Comparison of ENCODE assay signal across 13 cellular contexts in genomic region chr5:54401515-54401914, GRCh38. TPM values are rescaled to one million over a fixed set of nuclear protein-coding genes. Genes with fewer than 3 reads are reported as not detected.
DNase-seq lines count a peak whose midpoint lies in the region; ATAC-seq and TF ChIP-seq lines count a peak whose summit lies in the region.
"Had no signal": no experiment of that assay in that cellular context is flagged by ENCODE, and none has a peak within 500 bp of the region (broad histone marks: within the 10 kb centered on the region; RNA-seq: fewer than 3 reads in every experiment).

No MANE protein-coding gene starts in this region.

- ATAC-seq in GM18858 (IDR thresholded peaks at IDR 0.05; ENCODE audit: unreplicated experiment) (peak; percentile 96), GM21619 (IDR thresholded peaks at IDR 0.05; ENCODE audit: unreplicated experiment) (peak; percentile 76), HG03175 (IDR thresholded peaks at IDR 0.05; ENCODE audit: unreplicated experiment) (peak; percentile 90), Right ventricle myocardium inferior (no peak), upper lobe of left lung (ENCODE audit: low FRiP score in 2 of 2) (no peak)

- H2BK12ac ChIP-seq in mesenchymal stem cell (ENCODE audit: low read length in 2 of 2), result no peak overlapping the region

- H3K4me2 ChIP-seq in mesenchymal stem cell (ENCODE audit: low read length, poor library complexity, severe bottlenecking), result no peak overlapping the region

- H3K27ac ChIP-seq in mesenchymal stem cell (ENCODE audit: low read length, poor library complexity, severe bottlenecking), result no peak overlapping the region
- no peak overlapping the region for H3K27ac ChIP-seq in upper lobe of left lung

- H2BK5ac ChIP-seq in mesenchymal stem cell (ENCODE audit: low read depth, low read length, poor library complexity, severe bottlenecking), result no peak overlapping the region

- no peak overlapping the region for H4K91ac ChIP-seq in mesenchymal stem cell (ENCODE audit: low read length)

- H3K14ac ChIP-seq in mesenchymal stem cell (ENCODE audit: low read length in 2 of 2), result no peak overlapping the region

- H3K27me3 ChIP-seq in mesenchymal stem cell (ENCODE audit: control insufficient read depth in 1 of 2, insufficient read depth in 1 of 2, low read length in 2 of 2) (peaks cover 0 to 3% of the 10 kb centered on the region in 2 experiments), upper lobe of left lung (no peaks in the 10 kb centered on the region)

- H3K4me3 ChIP-seq in mesenchymal stem cell (ENCODE audit: insufficient read depth in 1 of 2, low read depth in 1 of 2, low read length in 2 of 2) (no peak overlapping the region), upper lobe of left lung (no peak overlapping the region)

- H3K9ac ChIP-seq in mesenchymal stem cell (ENCODE audit: low read length), result no peak overlapping the region

- TF ChIP-seq POLR2A in upper lobe of left lung (IDR thresholded peaks at IDR 0.05), result no peak

- no peaks in the 10 kb centered on the region for H3K36me3 ChIP-seq in mesenchymal stem cell (ENCODE audit: control insufficient read depth in 1 of 2, insufficient read depth in 2 of 2, low read depth in 1 of 2, low read length in 2 of 2)
- H3K36me3 ChIP-seq in upper lobe of left lung, result no peaks in the 10 kb centered on the region

- peak overlapping the region; percentile 59 for H2AK5ac ChIP-seq in mesenchymal stem cell (ENCODE audit: low read length, severe bottlenecking)

- H2AFZ ChIP-seq in mesenchymal stem cell (ENCODE audit: low read depth, low read length), result no peak overlapping the region

- DNase-seq in mesenchymal stem cell (no peak), DMS114 treated with DMSO at 0.1 percent for 48 hours (lab: John Stamatoyannopoulos, UW; ENCODE audit: unreplicated experiment) (no peak), Right ventricle myocardium inferior (ENCODE audit: missing footprints) (no peak), upper lobe of left lung (no peak)
- DNase-seq in activated CD4-positive, alpha-beta T cell treated with anti-CD3 and anti-CD28 coated beads for 1 hour, result no peak
- DNase-seq: amniotic stem cell; CD4-positive, alpha-beta T cell; NCI-H2029 treated with DMSO at 0.1 percent for 48 hours; SHP77 treated with DMSO at 0.1 percent for 48 hours had no signal

- H4K8ac ChIP-seq in mesenchymal stem cell (ENCODE audit: low read length), result no peak overlapping the region

- H3K79me1 ChIP-seq in mesenchymal stem cell (replicated peaks; ENCODE audit: low read length, poor library complexity, severe bottlenecking), result no peaks in the 10 kb centered on the region

- H3K4ac ChIP-seq in mesenchymal stem cell (ENCODE audit: low read depth in 1 of 2, low read length in 2 of 2), result no peak overlapping the region

- no peak for TF ChIP-seq EP300 in upper lobe of left lung (IDR thresholded peaks at IDR 0.05)

- H3K23ac ChIP-seq in mesenchymal stem cell (ENCODE audit: low read length in 2 of 2), result no peak overlapping the region

- TF ChIP-seq CTCF in upper lobe of left lung (IDR thresholded peaks at IDR 0.05), result no peak

- H3K4me1 ChIP-seq in mesenchymal stem cell (ENCODE audit: control insufficient read depth, insufficient read depth, low read depth, low read length), result no peaks in the 10 kb centered on the region
- H3K4me1 ChIP-seq in upper lobe of left lung, result peaks cover 0 to 4% (median 0%) of the 10 kb centered on the region in 4 donors

- H3K18ac ChIP-seq in mesenchymal stem cell (ENCODE audit: low read depth in 1 of 2, low read length in 2 of 2), result no peak overlapping the region

- H2BK15ac ChIP-seq in mesenchymal stem cell (ENCODE audit: low read depth, poor library complexity, severe bottlenecking), result no peak overlapping the region

- WGBS in mesenchymal stem cell, result 96% methylated on average over 1 of the region's 2 CpGs
- 27 to 38% methylated on average over 2 of the region's 2 CpGs for WGBS in upper lobe of left lung, 2 donors

- H2BK120ac ChIP-seq in mesenchymal stem cell (ENCODE audit: low read depth, low read length), result no peak overlapping the region

- H3K9me3 ChIP-seq in mesenchymal stem cell (ENCODE audit: control insufficient read depth, low read length), result no peaks in the 10 kb centered on the region
- H3K9me3 ChIP-seq in upper lobe of left lung, result no peaks in the 10 kb centered on the region

- intact Hi-C loops in Right ventricle myocardium inferior (cut with DNase I), result no loop called here

RNA-seq across cellular contexts. Expression of gene HSPB3, which starts 54.0 kb away (rescaled TPM):
- 0.68 TPM for polyA plus RNA-seq in mesenchymal stem cell (2013, experiment 1 of 2)
- polyA plus RNA-seq in mesenchymal stem cell (2013, experiment 2 of 2), result 0.59 TPM
- 549 TPM for total RNA-seq in Right ventricle myocardium inferior
- total RNA-seq in upper lobe of left lung, result 1 to 10 TPM in 2 of 6 donors, under 1 TPM in 2, not detected in 2; 0.44 to 3.3 (median 1.6) TPM
- total RNA-seq: activated CD8-positive, alpha-beta memory T cell treated with anti-CD3 and anti-CD28 coated beads for 36 hours; CD4-positive, alpha-beta T cell had no signal

Comparison
In these comparisons a context has a peak if more than half of its experiments do, and no peak if none do; other contexts are left out.
1. ATAC-seq: peak in GM18858 (single experiment), GM21619 (single experiment) and HG03175 (single experiment); none in Right ventricle myocardium inferior (single experiment) and upper lobe of left lung (0 of 2).
2. RNA of gene HSPB3, which starts 54.0 kb away (total RNA-seq): 549 TPM in Right ventricle myocardium inferior (single experiment); 0.44 to 3.3 TPM in upper lobe of left lung; every median in the first group is over 100 times any median in the second.